1 cellular context compared by ENCODE assay signal in genomic region chr5:37435261-37435660, GRCh38.
TF ChIP-seq lines count a peak whose summit lies in the region.

No MANE protein-coding gene starts in this region.

TF ChIP-seq in GM12878, 131 proteins besides CTCF, POLR2A, EP300 and RAD21:
- TF ChIP-seq SPI1 (IDR thresholded peaks at IDR 0.05; ENCODE audit: borderline replicate concordance, insufficient read depth, low read depth, low read length) = no peak
- no peak for TF ChIP-seq HDAC2 (IDR thresholded peaks at IDR 0.05)
- TF ChIP-seq POLR2AphosphoS5 (IDR thresholded peaks at IDR 0.05; ENCODE audit: low read length) = no peak
- TF ChIP-seq ZSCAN29 (IDR thresholded peaks at IDR 0.05) = no peak
